In genomic region chr22:20384865-20385264, GRCh38 we compare ENCODE assay signal across 29 cellular contexts.
"Had no signal": no experiment of that assay in that cellular context is flagged by ENCODE, and none has a peak within 500 bp of the region (broad histone marks: within the 10 kb centered on the region; RNA-seq: fewer than 3 reads in every experiment).

No MANE protein-coding gene starts in this region.

- H3K27ac ChIP-seq: left lung, lower lobe of right lung, neural progenitor cell, neutrophil, parathyroid adenoma, right atrium auricular region, right lobe of liver, testis, thyroid gland, transverse colon, vagina had no signal

- H3K27me3 ChIP-seq: neutrophil, right atrium auricular region, right lobe of liver, testis, thyroid gland, vagina had no signal

- H3K36me3 ChIP-seq: left lung, lower lobe of right lung, neural progenitor cell, neutrophil, right atrium auricular region, right lobe of liver, thyroid gland, transverse colon, vagina had no signal

- ATAC-seq: left colon; left lung; lower lobe of right lung; natural killer cell; right lobe of liver; stimulated activated memory B cell treated with anti-CD40 and anti-IgM and Interleukin-4, amounts not matched to agents 10 μg/mL and 1 μg/mL and 100 μg/mL, for 72 hours; stimulated activated naive CD8-positive, alpha-beta T cell treated with anti-CD3 and anti-CD28 coated beads, Interleukin-15, amount 100 ng/mL, for 72 hours had no signal

- DNase-seq: hippocampal formation; immature natural killer cell; kidney; left colon; left lung; lower lobe of right lung; mammary epithelial cell; mesenchymal stem cell; naive B cell; natural killer cell; nephron progenitor cell; occipital lobe; right lobe of liver; stimulated activated CD4-positive, alpha-beta T cell treated with anti-CD3 and anti-CD28 coated beads, Interleukin-1b, Interleukin-23, amount 100 ng/mL, for 48 hours; stimulated activated CD4-positive, alpha-beta T cell treated with anti-CD3 and anti-CD28 coated beads, Interleukin-2, amount 100 ng/mL, for 48 hours; stimulated activated CD4-positive, alpha-beta T cell treated with anti-CD3 and anti-CD28 coated beads, Interleukin-4, amount 100 ng/mL, for 4 hours; stimulated activated CD8-positive, alpha-beta memory T cell treated with anti-CD3 and anti-CD28 coated beads, Interleukin-4, amount 100 ng/mL, for 48 hours; stimulated activated naive CD4-positive, alpha-beta T cell treated with Interleukin-2 at 50 U/mL for 16 hours; stimulated activated naive CD8-positive, alpha-beta T cell treated with anti-CD3 and anti-CD28 coated beads, Interleukin-15, amount 100 ng/mL, for 72 hours; testis; thyroid gland; transverse colon had no signal

- H3K4me1 ChIP-seq: left lung, lower lobe of right lung, neural progenitor cell, parathyroid adenoma, right atrium auricular region, right lobe of liver, testis, thyroid gland, transverse colon, vagina had no signal

- H3K9me3 ChIP-seq: left lung, lower lobe of right lung, neutrophil, right atrium auricular region, right lobe of liver, testis, thyroid gland, transverse colon, vagina had no signal

- H3K4me3 ChIP-seq: left lung, lower lobe of right lung, neural progenitor cell, right atrium auricular region, right lobe of liver, smooth muscle cell, testis, thyroid gland, transverse colon, vagina had no signal
